In the genomic region with DNA sequence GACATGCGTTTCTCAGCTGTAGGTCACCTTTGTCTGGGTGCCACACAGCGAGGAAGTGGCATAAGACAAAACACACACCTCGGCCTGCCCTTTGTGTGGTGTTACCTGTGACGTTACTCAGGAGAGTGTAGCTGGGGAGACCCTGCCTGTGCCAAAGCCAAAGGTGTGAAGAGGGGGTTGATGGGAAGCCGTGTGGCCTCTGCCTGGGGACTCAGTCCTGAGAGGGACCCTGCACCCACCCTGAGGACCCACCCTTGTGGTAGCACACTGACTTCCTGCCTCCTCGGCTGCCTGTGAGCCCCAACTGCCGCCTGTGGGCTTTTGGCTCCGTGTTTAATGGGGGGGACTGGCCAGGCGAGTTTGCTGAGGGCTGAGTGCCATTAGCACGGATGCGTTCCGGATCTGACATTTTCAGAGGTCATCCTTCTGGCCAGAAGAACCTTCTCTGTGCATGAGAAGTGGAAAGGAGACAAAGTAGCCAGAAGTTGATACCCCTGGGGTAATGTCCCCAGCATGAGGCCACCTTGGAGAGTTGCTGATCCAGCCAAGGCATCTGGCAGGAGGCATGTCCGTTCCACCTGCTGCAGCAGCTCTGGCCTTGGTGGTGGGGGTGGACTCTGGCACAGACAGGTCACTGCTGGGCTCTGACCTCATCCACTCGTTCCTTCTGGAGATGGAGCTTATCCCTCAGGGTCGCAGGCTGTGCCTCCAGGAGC, we compare ENCODE assay signal across 21 cellular contexts. TPM values are rescaled to one million over a fixed set of nuclear protein-coding genes. Genes with fewer than 3 reads are reported as not detected.
DNase-seq lines count a peak whose midpoint lies in the region; ATAC-seq and TF ChIP-seq lines count a peak whose summit lies in the region.
"Had no signal": no experiment of that assay in that cellular context is flagged by ENCODE, and none has a peak within 500 bp of the region (broad histone marks: within the 10 kb centered on the region; RNA-seq: fewer than 3 reads in every experiment).

No MANE protein-coding gene starts in this region.

- no peak overlapping the region for H3K4me3 Mint-ChIP-seq in activated CD4-positive, alpha-beta T cell treated with anti-CD3 and anti-CD28 coated beads, Interleukin-2, amount 10 ng/mL, durations not matched to agents 24 days and 14 days
- no peak overlapping the region for H3K4me3 Mint-ChIP-seq in activated naive CD8-positive, alpha-beta T cell treated with anti-CD3 and anti-CD28 coated beads, Interleukin-2, amount 50 U/mL, for 24 hours
- no peak overlapping the region for H3K4me3 Mint-ChIP-seq in osteocyte (ENCODE audit: unreplicated experiment)

- H3K9me3 Mint-ChIP-seq in activated CD4-positive, alpha-beta T cell treated with anti-CD3 and anti-CD28 coated beads, Interleukin-2, amount 10 ng/mL, durations not matched to agents 24 days and 14 days = no peaks in the 10 kb centered on the region
- no peaks in the 10 kb centered on the region for H3K9me3 Mint-ChIP-seq in activated naive CD8-positive, alpha-beta T cell treated with anti-CD3 and anti-CD28 coated beads, Interleukin-2, amount 50 U/mL, for 24 hours
- no peaks in the 10 kb centered on the region for H3K9me3 Mint-ChIP-seq in osteocyte (ENCODE audit: unreplicated experiment)

- peak overlapping the region; percentile 99 for H3K27ac Mint-ChIP-seq in activated CD4-positive, alpha-beta T cell treated with anti-CD3 and anti-CD28 coated beads, Interleukin-2, amount 10 ng/mL, durations not matched to agents 24 days and 14 days
- H3K27ac Mint-ChIP-seq in activated naive CD8-positive, alpha-beta T cell treated with anti-CD3 and anti-CD28 coated beads, Interleukin-2, amount 50 U/mL, for 24 hours = peak overlapping the region; percentile 79
- no peak overlapping the region for H3K27ac Mint-ChIP-seq in osteocyte (ENCODE audit: unreplicated experiment)

- peaks cover 83% of the 10 kb centered on the region for H3K4me1 Mint-ChIP-seq in activated CD4-positive, alpha-beta T cell treated with anti-CD3 and anti-CD28 coated beads, Interleukin-2, amount 10 ng/mL, durations not matched to agents 24 days and 14 days
- peaks cover 54% of the 10 kb centered on the region for H3K4me1 Mint-ChIP-seq in activated naive CD8-positive, alpha-beta T cell treated with anti-CD3 and anti-CD28 coated beads, Interleukin-2, amount 50 U/mL, for 24 hours
- peaks cover 22% of the 10 kb centered on the region for H3K4me1 Mint-ChIP-seq in osteocyte (ENCODE audit: unreplicated experiment)

- DNase-seq in activated CD4-positive, alpha-beta T cell treated with anti-CD3 and anti-CD28 coated beads, Interleukin-2, amount 10 ng/mL, durations not matched to agents 24 days and 14 days = no peak
- no peak for DNase-seq in activated CD4-positive, alpha-beta T cell treated with anti-CD3 and anti-CD28 coated beads for 1 hour
- no peak for DNase-seq in activated naive CD8-positive, alpha-beta T cell treated with anti-CD3 and anti-CD28 coated beads, Interleukin-2, amount 50 U/mL, for 24 hours
- DNase-seq in osteocyte (ENCODE audit: extremely low spot score, unreplicated experiment) (peak; percentile 63), iPS-NIHi7 (ENCODE audit: extremely low spot score) (no peak)
- no peak for DNase-seq in stimulated activated CD4-positive, alpha-beta T cell treated with anti-CD3 and anti-CD28 coated beads, Interleukin-4, amount 100 ng/mL, for 1 hour
- DNase-seq: activated CD4-positive, alpha-beta T cell treated with anti-CD3 and anti-CD28 coated beads, Interleukin-2, amount 50 U/mL, for 48 hours; activated naive CD4-positive, alpha-beta T cell treated with Interleukin-2 at 50 U/mL for 16 hours; brain microvascular endothelial cell; C1 segment of cervical spinal cord; cortex of kidney; foreskin keratinocyte; left cardiac atrium; MM.1S; NCI-H1694; NCI-H2227 treated with DMSO at 0.1 percent for 48 hours; spleen; thyroid gland had no signal

- no peak for TF ChIP-seq CTCF in osteocyte (IDR thresholded peaks at IDR 0.05)

- no peaks in the 10 kb centered on the region for H3K9me3 ChIP-seq in KOPT-K1 (ENCODE audit: insufficient read depth, low read length, poor library complexity, severe bottlenecking)
- H3K9me3 ChIP-seq: spleen, thyroid gland had no signal

- peaks cover 49% of the 10 kb centered on the region for H3K36me3 ChIP-seq in KOPT-K1 (ENCODE audit: insufficient read depth, low read length)
- H3K36me3 ChIP-seq: brain microvascular endothelial cell, thyroid gland had no signal

- peak overlapping the region; percentile 57 for H3K27ac ChIP-seq in KOPT-K1 (ENCODE audit: low read depth, low read length, poor library complexity, severe bottlenecking)
- H3K27ac ChIP-seq: brain microvascular endothelial cell, foreskin keratinocyte, SK-N-MC, thyroid gland had no signal

- intact Hi-C loops in activated CD4-positive, alpha-beta T cell treated with anti-CD3 and anti-CD28 coated beads, Interleukin-2, amount 10 ng/mL, durations not matched to agents 24 days and 14 days (cut with micrococcal nuclease) = loop anchor here (5.0 kb wide), 1 partner anchor 116 kb away; the partner anchor contains the start of gene HDDC3

- H3K36me3 Mint-ChIP-seq in activated CD4-positive, alpha-beta T cell treated with anti-CD3 and anti-CD28 coated beads, Interleukin-2, amount 10 ng/mL, durations not matched to agents 24 days and 14 days (ENCODE audit: low read depth) = peaks cover 38% of the 10 kb centered on the region
- peaks cover 31% of the 10 kb centered on the region for H3K36me3 Mint-ChIP-seq in activated naive CD8-positive, alpha-beta T cell treated with anti-CD3 and anti-CD28 coated beads, Interleukin-2, amount 50 U/mL, for 24 hours (ENCODE audit: low read depth)
- peaks cover 8% of the 10 kb centered on the region for H3K36me3 Mint-ChIP-seq in osteocyte (ENCODE audit: unreplicated experiment)

- no peak for ATAC-seq in activated naive CD8-positive, alpha-beta T cell treated with anti-CD3 and anti-CD28 coated beads, Interleukin-2, amount 50 U/mL, for 24 hours
- no peak for ATAC-seq in GM18909 (IDR thresholded peaks at IDR 0.05; ENCODE audit: poor library complexity, unreplicated experiment)
- ATAC-seq: foreskin keratinocyte, left cardiac atrium had no signal

- H3K27me3 Mint-ChIP-seq in activated CD4-positive, alpha-beta T cell treated with anti-CD3 and anti-CD28 coated beads, Interleukin-2, amount 10 ng/mL, durations not matched to agents 24 days and 14 days = no peaks in the 10 kb centered on the region
- no peaks in the 10 kb centered on the region for H3K27me3 Mint-ChIP-seq in activated naive CD8-positive, alpha-beta T cell treated with anti-CD3 and anti-CD28 coated beads, Interleukin-2, amount 50 U/mL, for 24 hours
- H3K27me3 Mint-ChIP-seq in osteocyte (ENCODE audit: unreplicated experiment) = no peaks in the 10 kb centered on the region

RNA-seq across cellular contexts. Expression of gene FURIN, which starts 51.8 kb away (rescaled TPM):
- 432 TPM in 2 replicates for total RNA-seq in activated CD4-positive, alpha-beta T cell treated with anti-CD3 and anti-CD28 coated beads, Interleukin-2, amount 10 ng/mL, durations not matched to agents 24 days and 14 days
- total RNA-seq in osteocyte = 96.2 and 98.3 TPM in 2 replicates
